In the genomic region with DNA sequence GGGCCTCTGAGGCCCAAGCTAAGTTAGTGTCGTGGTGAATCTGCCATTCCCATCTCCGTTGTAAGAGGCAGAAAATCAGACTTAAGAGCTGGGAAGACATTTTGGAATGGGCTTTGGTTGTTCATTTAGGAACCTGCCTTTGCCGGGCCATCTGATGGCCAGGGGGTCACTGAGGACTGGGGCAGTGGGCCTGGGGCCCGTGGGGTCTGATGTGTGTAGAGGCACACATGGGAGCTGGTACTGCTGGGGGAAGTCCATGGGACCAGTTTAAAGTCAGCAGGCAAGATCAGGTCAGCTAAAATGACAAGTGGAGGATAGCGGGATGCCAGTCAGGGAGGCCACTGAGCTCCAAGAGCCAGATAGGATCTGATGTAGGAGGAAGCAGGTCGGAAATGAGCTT, we compare ENCODE assay signal across 30 cellular contexts. TPM values are rescaled to one million over a fixed set of nuclear protein-coding genes. Genes with fewer than 3 reads are reported as not detected.
"Had no signal": no experiment of that assay in that cellular context is flagged by ENCODE, and none has a peak within 500 bp of the region (broad histone marks: within the 10 kb centered on the region; RNA-seq: fewer than 3 reads in every experiment).

No MANE protein-coding gene starts in this region.

- H2AFZ ChIP-seq: neural progenitor cell had no signal

- FAIRE-seq: islet of Langerhans, kidney, urothelium cell line had no signal

- H3K4me3 ChIP-seq: left lung, lower lobe of right lung, neural progenitor cell, ovary, right lobe of liver, skin epidermis, stomach, thoracic aorta, tibial artery, upper lobe of right lung had no signal

- H3K9ac ChIP-seq: neural progenitor cell had no signal

- H3K27ac ChIP-seq: left lung, lower lobe of right lung, neural progenitor cell, neutrophil, ovary, right lobe of liver, stomach, thoracic aorta, tibial artery, upper lobe of right lung had no signal

- H3K27ac Mint-ChIP-seq: immature natural killer cell; naive thymus-derived CD8-positive, alpha-beta T cell; neural progenitor cell; progenitor cell of endocrine pancreas; stimulated activated naive B cell treated with anti-CD40 and anti-IgM and Interleukin-4, amounts not matched to agents 10 μg/mL and 1 μg/mL and 100 μg/mL, for 72 hours had no signal

- DNase-seq: hypothalamus; immature natural killer cell; kidney; left colon; lower lobe of right lung; mammary epithelial cell; mesenchymal stem cell; naive thymus-derived CD8-positive, alpha-beta T cell; ovary; retina; right lobe of liver; stimulated activated CD4-positive, alpha-beta T cell treated with anti-CD3 and anti-CD28 coated beads, Interleukin-12 subunit alpha, Interleukin-12 subunit beta, amount 100 ng/mL, for 4 hours; stimulated activated CD4-positive, alpha-beta T cell treated with anti-CD3 and anti-CD28 coated beads, Interleukin-15, amount 100 ng/mL, for 24 hours; stimulated activated CD4-positive, alpha-beta T cell treated with anti-CD3 and anti-CD28 coated beads, Interleukin-2, amount 100 ng/mL, for 24 hours; stimulated activated CD4-positive, alpha-beta T cell treated with anti-CD3 and anti-CD28 coated beads, Interleukin-4, amount 100 ng/mL, for 1 hour; stimulated activated naive B cell treated with anti-CD40 and anti-IgM and Interleukin-4, amounts not matched to agents 10 μg/mL and 1 μg/mL and 100 μg/mL, for 72 hours; stimulated activated naive CD8-positive, alpha-beta T cell treated with anti-CD3 and anti-CD28 coated beads, Interleukin-15, Interleukin-2, amounts not matched to agents 100 U/mL and 50 U/mL, for 24 hours; stomach; trophoblast cell; upper lobe of right lung had no signal

- H3K36me3 ChIP-seq: left lung, lower lobe of right lung, neural progenitor cell, neutrophil, ovary, right lobe of liver, stomach, thoracic aorta, tibial artery, upper lobe of right lung had no signal

- H3K36me3 Mint-ChIP-seq: immature natural killer cell; naive thymus-derived CD8-positive, alpha-beta T cell; stimulated activated naive B cell treated with anti-CD40 and anti-IgM and Interleukin-4, amounts not matched to agents 10 μg/mL and 1 μg/mL and 100 μg/mL, for 72 hours had no signal

- ATAC-seq: left colon; naive thymus-derived CD8-positive, alpha-beta T cell; right lobe of liver; stimulated activated naive B cell treated with anti-CD40 and anti-IgM and Interleukin-4, amounts not matched to agents 10 μg/mL and 1 μg/mL and 100 μg/mL, for 72 hours; stimulated activated naive CD8-positive, alpha-beta T cell treated with anti-CD3 and anti-CD28 coated beads, Interleukin-15, Interleukin-2, amounts not matched to agents 100 U/mL and 50 U/mL, for 24 hours had no signal

- H3K4me3 Mint-ChIP-seq: immature natural killer cell; naive thymus-derived CD8-positive, alpha-beta T cell; nephron; neural progenitor cell; stimulated activated naive B cell treated with anti-CD40 and anti-IgM and Interleukin-4, amounts not matched to agents 10 μg/mL and 1 μg/mL and 100 μg/mL, for 72 hours had no signal

- H3K4me1 ChIP-seq: left lung, lower lobe of right lung, right lobe of liver, stomach, upper lobe of right lung had no signal

- H3K9me3 Mint-ChIP-seq: immature natural killer cell; naive thymus-derived CD8-positive, alpha-beta T cell; stimulated activated naive B cell treated with anti-CD40 and anti-IgM and Interleukin-4, amounts not matched to agents 10 μg/mL and 1 μg/mL and 100 μg/mL, for 72 hours had no signal

- H3K9me3 ChIP-seq: left lung, lower lobe of right lung, neutrophil, ovary, right lobe of liver, stomach, thoracic aorta, tibial artery, upper lobe of right lung had no signal

- H3K4me1 Mint-ChIP-seq: immature natural killer cell; naive thymus-derived CD8-positive, alpha-beta T cell; stimulated activated naive B cell treated with anti-CD40 and anti-IgM and Interleukin-4, amounts not matched to agents 10 μg/mL and 1 μg/mL and 100 μg/mL, for 72 hours had no signal

- H3K27me3 ChIP-seq: left lung, neural progenitor cell, neutrophil, ovary, right lobe of liver, stomach, tibial artery, upper lobe of right lung had no signal

- H3K4me2 ChIP-seq: neural progenitor cell had no signal

RNA-seq across cellular contexts. Expression of a gene that starts 38.3 kb away (rescaled TPM):
- total RNA-seq: naive thymus-derived CD8-positive, alpha-beta T cell had no signal
- polyA plus RNA-seq: immature natural killer cell; naive thymus-derived CD8-positive, alpha-beta T cell had no signal
